ENCODE assay signal across 8 cellular contexts in genomic region chr4:687048-687974, GRCh38. TPM values are rescaled to one million over a fixed set of nuclear protein-coding genes. Genes with fewer than 3 reads are reported as not detected.
DNase-seq lines count a peak whose midpoint lies in the region; ATAC-seq and TF ChIP-seq lines count a peak whose summit lies in the region.

No MANE protein-coding gene starts in this region.

- H3K4me1 Mint-ChIP-seq in endothelial cell (ENCODE audit: unreplicated experiment): peaks cover 21% of the 10 kb centered on the region
- H3K4me1 Mint-ChIP-seq in activated T-helper 17 cell treated with anti-CD3 and anti-CD28 coated beads, Interleukin-2, amount 50 U/mL, for 72 hours: no peaks in the 10 kb centered on the region

- peaks cover 16% of the 10 kb centered on the region for H3K27me3 Mint-ChIP-seq in endothelial cell (ENCODE audit: unreplicated experiment)
- H3K27me3 Mint-ChIP-seq in activated T-helper 17 cell treated with anti-CD3 and anti-CD28 coated beads, Interleukin-2, amount 50 U/mL, for 72 hours: peaks cover 6% of the 10 kb centered on the region

- H3K9me3 Mint-ChIP-seq in endothelial cell (ENCODE audit: unreplicated experiment): no peaks in the 10 kb centered on the region
- no peaks in the 10 kb centered on the region for H3K9me3 Mint-ChIP-seq in activated T-helper 17 cell treated with anti-CD3 and anti-CD28 coated beads, Interleukin-2, amount 50 U/mL, for 72 hours

- H3K4me3 Mint-ChIP-seq in endothelial cell (ENCODE audit: unreplicated experiment): peak overlapping the region; percentile 60
- no peak overlapping the region for H3K4me3 Mint-ChIP-seq in activated T-helper 17 cell treated with anti-CD3 and anti-CD28 coated beads, Interleukin-2, amount 50 U/mL, for 72 hours

- DNase-seq in AG08395 (ENCODE audit: low spot score) (peak; percentile 98), NCI-H460 (ENCODE audit: extremely low read depth, low read depth) (peak; percentile 86), endothelial cell (ENCODE audit: low spot score) (no peak), mucosa of gallbladder (ENCODE audit: low spot score) (peak; percentile 79), NCI-H2029 (lab: John Stamatoyannopoulos, UW) (no peak), T-helper 1 cell (no peak)

- TF ChIP-seq CTCF in endothelial cell (IDR thresholded peaks at IDR 0.05; ENCODE audit: unreplicated experiment): no peak

- peaks cover 8% of the 10 kb centered on the region for H3K36me3 Mint-ChIP-seq in endothelial cell (ENCODE audit: low read depth, unreplicated experiment)
- H3K36me3 Mint-ChIP-seq in activated T-helper 17 cell treated with anti-CD3 and anti-CD28 coated beads, Interleukin-2, amount 50 U/mL, for 72 hours (ENCODE audit: low read depth): no peaks in the 10 kb centered on the region

- peak overlapping the region; percentile 75 for H3K27ac Mint-ChIP-seq in endothelial cell (ENCODE audit: unreplicated experiment)
- no peak overlapping the region for H3K27ac Mint-ChIP-seq in activated T-helper 17 cell treated with anti-CD3 and anti-CD28 coated beads, Interleukin-2, amount 50 U/mL, for 72 hours

- no peak for ATAC-seq in activated T-helper 17 cell treated with anti-CD3 and anti-CD28 coated beads, Interleukin-2, amount 50 U/mL, for 72 hours (replicated peaks)
- no peak for ATAC-seq in GM21423 (IDR thresholded peaks at IDR 0.05; ENCODE audit: unreplicated experiment)

RNA-seq across cellular contexts. Expression of gene SLC49A3, which starts 1.6 kb away (rescaled TPM):
- not detected in 2 replicates for total RNA-seq in NCI-H460 (2014; rRNA removed; shearing (Covaris generic))
- polyA plus RNA-seq in NCI-H460 (2014; cell fraction: nucleus; rRNA removed): 0.53 TPM in 1 of 2 replicates, not detected in the other
- 19.9 TPM for total RNA-seq in endothelial cell (ENCODE audit: unreplicated experiment)
- total RNA-seq in mucosa of gallbladder: 13.9 TPM
- 1 to 10 TPM in 1 of 2 donors, under 1 TPM in 1; 0.61 to 1.4 TPM for total RNA-seq in activated T-helper 17 cell treated with anti-CD3 and anti-CD28 coated beads, Interleukin-2, amount 50 U/mL, for 72 hours

RNA-seq across cellular contexts. Expression of gene MYL5, which starts 13.0 kb away (rescaled TPM):
- total RNA-seq in NCI-H460 (2014; rRNA removed; shearing (Covaris generic)): 13.4 and 14.2 TPM in 2 replicates
- 51.4 and 68.7 TPM in 2 replicates for polyA plus RNA-seq in NCI-H460 (2014; cell fraction: nucleus; rRNA removed)
- total RNA-seq in endothelial cell (ENCODE audit: unreplicated experiment) (23.2 TPM), mucosa of gallbladder (17.8 TPM)
- 10 to 100 TPM; 14.0 to 14.5 TPM for total RNA-seq in activated T-helper 17 cell treated with anti-CD3 and anti-CD28 coated beads, Interleukin-2, amount 50 U/mL, for 72 hours

RNA-seq across cellular contexts. Expression of gene ATP5ME, which starts 13.2 kb away (rescaled TPM):
- total RNA-seq in NCI-H460 (2014; rRNA removed; shearing (Covaris generic)): 307 and 342 TPM in 2 replicates
- polyA plus RNA-seq in NCI-H460 (2014; cell fraction: nucleus; rRNA removed): 5.8 TPM in 1 of 2 replicates, not detected in the other
- total RNA-seq in endothelial cell (ENCODE audit: unreplicated experiment) (289 TPM), mucosa of gallbladder (252 TPM)
- total RNA-seq in activated T-helper 17 cell treated with anti-CD3 and anti-CD28 coated beads, Interleukin-2, amount 50 U/mL, for 72 hours: 100 to 1,000 TPM in 1 of 2 donors, 10 to 100 TPM in 1; 96.5 to 210 TPM

RNA-seq across cellular contexts. Expression of gene PCGF3, which starts 18.3 kb away (rescaled TPM):
- 28.4 and 29.9 TPM in 2 replicates for total RNA-seq in NCI-H460 (2014; rRNA removed; shearing (Covaris generic))
- polyA plus RNA-seq in NCI-H460 (2014; cell fraction: nucleus; rRNA removed): 55.7 and 99.7 TPM in 2 replicates
- total RNA-seq in endothelial cell (ENCODE audit: unreplicated experiment): 84.5 TPM
- total RNA-seq in mucosa of gallbladder: 60.6 TPM
- 10 to 100 TPM; 34.4 to 35.3 TPM for total RNA-seq in activated T-helper 17 cell treated with anti-CD3 and anti-CD28 coated beads, Interleukin-2, amount 50 U/mL, for 72 hours

Comparison
In these comparisons a context has a peak if more than half of its experiments do, and no peak if none do; other contexts are left out.
1. DNase-seq: peak in AG08395 (single experiment), NCI-H460 (single experiment) and mucosa of gallbladder (single experiment); none in endothelial cell (single experiment), NCI-H2029 (single experiment) and T-helper 1 cell (0 of 5).